22 cellular contexts compared by ENCODE assay signal in the genomic region with DNA sequence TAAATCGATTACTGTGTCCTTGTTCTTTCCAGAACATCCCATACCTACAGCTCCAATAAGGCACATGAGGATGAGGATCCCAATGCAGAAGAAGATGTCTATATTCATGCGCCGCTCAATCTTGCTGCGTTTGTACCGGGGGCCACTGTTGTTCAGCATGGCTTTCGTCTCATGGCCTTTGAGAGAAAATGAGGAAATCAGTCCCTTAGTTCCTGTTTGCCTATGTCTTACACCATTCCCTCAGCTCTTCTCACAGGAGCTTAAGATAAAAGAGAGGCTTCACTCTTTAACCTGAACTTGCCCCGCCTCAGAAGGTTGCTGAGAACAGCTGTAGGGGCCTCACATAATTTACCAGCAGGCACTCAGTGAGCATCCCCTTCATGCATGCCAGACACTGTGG.
"Had no signal": no experiment of that assay in that cellular context is flagged by ENCODE, and none has a peak within 500 bp of the region (broad histone marks: within the 10 kb centered on the region; RNA-seq: fewer than 3 reads in every experiment).

No MANE protein-coding gene starts in this region.

- DNase-seq: activated B cell treated with CpG ODN at 0.5 μM for 24 hours; activated CD4-positive, alpha-beta T cell treated with anti-CD3 and anti-CD28 coated beads for 36 hours; activated CD4-positive, alpha-beta T cell treated with anti-CD3 and anti-CD28 coated beads, Interleukin-2, amount 50 U/mL, for 4 hours; activated CD8-positive, alpha-beta memory T cell treated with anti-CD3 and anti-CD28 coated beads for 24 hours; activated CD8-positive, alpha-beta memory T cell treated with anti-CD3 and anti-CD28 coated beads, Interleukin-2, amount 50 U/mL, for 4 hours; activated naive CD4-positive, alpha-beta T cell treated with Interleukin-2 at 50 U/mL for 16 hours; activated naive CD8-positive, alpha-beta T cell treated with anti-CD3 and anti-CD28 coated beads for 36 hours; activated T-cell treated with anti-CD3 and anti-CD28 coated beads, Interleukin-2, amount 50 U/mL, for 4 hours; colonic mucosa; dorsolateral prefrontal cortex; effector memory CD8-positive, alpha-beta T cell; glutamatergic neuron; hippocampal formation; left cardiac atrium; midbrain; natural killer cell; stimulated activated CD4-positive, alpha-beta T cell treated with anti-CD3 and anti-CD28 coated beads, Interleukin-2, amount 100 ng/mL, for 48 hours; stimulated activated CD8-positive, alpha-beta memory T cell treated with anti-CD3 and anti-CD28 coated beads, Interleukin-4, amount 100 ng/mL, for 48 hours; stimulated activated naive B cell treated with anti-CD40 and anti-IgM and Interleukin-4, amounts not matched to agents 10 μg/mL and 1 μg/mL and 100 μg/mL, for 72 hours; trophoblast cell had no signal

- H3K4me3 ChIP-seq: colonic mucosa, dorsolateral prefrontal cortex, esophagus muscularis mucosa, vagina had no signal

- H3K27me3 ChIP-seq: colonic mucosa, dorsolateral prefrontal cortex, vagina had no signal

- H3K27ac ChIP-seq: colonic mucosa, dorsolateral prefrontal cortex, esophagus muscularis mucosa, vagina had no signal

- ATAC-seq: activated CD4-positive, alpha-beta T cell treated with anti-CD3 and anti-CD28 coated beads for 36 hours; activated T-cell treated with anti-CD3 and anti-CD28 coated beads, Interleukin-2, amount 50 U/mL, for 4 hours; effector memory CD8-positive, alpha-beta T cell; left cardiac atrium; natural killer cell had no signal

- H3K9me3 ChIP-seq: colonic mucosa, esophagus muscularis mucosa, vagina had no signal

- H3K4me1 ChIP-seq: esophagus muscularis mucosa, vagina had no signal

- H3K36me3 ChIP-seq: colonic mucosa, esophagus muscularis mucosa, vagina had no signal
